ENCODE assay signal across 8 cellular contexts in genomic region chr16:2213817-2214720, GRCh38. TPM values are rescaled to one million over a fixed set of nuclear protein-coding genes. Genes with fewer than 3 reads are reported as not detected.
DNase-seq lines count a peak whose midpoint lies in the region; ATAC-seq, FAIRE-seq and TF ChIP-seq lines count a peak whose summit lies in the region.

No MANE protein-coding gene starts in this region.

- H2BK5ac ChIP-seq in H1 (ENCODE audit: low read depth, low read length) = peak overlapping the region; percentile 71

- no peak overlapping the region for H3K4ac ChIP-seq in H1 (replicated peaks; ENCODE audit: insufficient read length, low read depth, low read length)

- H3K36me3 Mint-ChIP-seq in CD4-positive, alpha-beta T cell (ENCODE audit: low read depth) = peaks cover 3% of the 10 kb centered on the region

- WGBS in H1 (ENCODE audit: extremely low coverage in 1 of 2, insufficient coverage in 1 of 2, insufficient read length in 1 of 2, insufficient replicate concordance in 2 of 2, low coverage in 1 of 2, low lambda C conversion rate in 2 of 2, missing lambda C conversion rate in 1 of 2), 2 experiments = 3% methylated on average over 66 of the region's 99 CpGs; no CpG with 5 or more reads in 1 of the 2 experiments

- no peaks in the 10 kb centered on the region for H3K27me3 Mint-ChIP-seq in CD4-positive, alpha-beta T cell

- peaks cover 4% of the 10 kb centered on the region for H3K79me1 ChIP-seq in H1 (ENCODE audit: low read depth, low read length)

- H2BK12ac ChIP-seq in H1 (ENCODE audit: low read depth, low read length) = no peak overlapping the region

- DNase-seq in CD4-positive, alpha-beta T cell = no peak
- DNase-seq in H1 (ENCODE audit: low read depth in 1 of 2, low spot score in 2 of 2) = no peak
- DNase-seq in NCI-H1105 (lab: John Stamatoyannopoulos, UW) = no peak
- DNase-seq in activated CD4-positive, CD25-positive, alpha-beta regulatory T cell (lab: John Stamatoyannopoulos, UW) = no peak
- DNase-seq in HuH-7.5 (ENCODE audit: low spot score) = no peak

- peaks cover 11% of the 10 kb centered on the region for H3K4me1 Mint-ChIP-seq in CD4-positive, alpha-beta T cell (ENCODE audit: low read depth)

- TF ChIP-seq POLR2A in H1 (IDR thresholded peaks at IDR 0.05; ENCODE audit: control extremely low read depth in 1 of 2, low read depth in 2 of 2, low read length in 2 of 2) = no peak; a peak in 1 of 3 replicates

- no peaks in the 10 kb centered on the region for H3K9me3 Mint-ChIP-seq in CD4-positive, alpha-beta T cell

- H3K79me2 ChIP-seq in OCI-LY3 (ENCODE audit: low read length) = peaks cover 20% of the 10 kb centered on the region
- H3K79me2 ChIP-seq in H1 (ENCODE audit: control insufficient read depth in 1 of 2, insufficient read depth in 2 of 2, low read length in 2 of 2) = peaks cover 3 to 18% of the 10 kb centered on the region in 2 experiments; a peak in 3 of 4 replicates

- no peak overlapping the region for H2BK15ac ChIP-seq in H1 (ENCODE audit: low read length)

- peak overlapping the region; percentile 15 for H4K91ac ChIP-seq in H1 (replicated peaks; ENCODE audit: insufficient read length, low read length)

- H3K4me1 ChIP-seq in OCI-LY3 (ENCODE audit: low read length) = peaks cover 12% of the 10 kb centered on the region
- H3K4me1 ChIP-seq in H1 (replicated peaks in 1 of 4; ENCODE audit: control insufficient read depth in 3 of 4, insufficient read depth in 4 of 4, low read length in 3 of 4) = peaks cover 0 to 17% (median 5%) of the 10 kb centered on the region in 4 experiments; a peak in 5 of 7 replicates
- peaks cover 40 to 41% of the 10 kb centered on the region in 2 experiments for H3K4me1 ChIP-seq in neutrophil (ENCODE audit: control insufficient read depth in 1 of 2, insufficient read depth in 1 of 2, low read depth in 1 of 2, low read length in 1 of 2)

- H4K5ac ChIP-seq in H1 (ENCODE audit: insufficient read length, low read depth, low read length) = no peak overlapping the region

- H3K9ac ChIP-seq in OCI-LY3 (ENCODE audit: low read length) = peak overlapping the region; percentile 81
- H3K9ac ChIP-seq in H1 (replicated peaks in 1 of 4; ENCODE audit: extremely low read depth in 1 of 4, low read depth in 3 of 4, low read length in 3 of 4) = peak overlapping the region; percentile 56 to 97 (median 90)

- H4K20me1 ChIP-seq in OCI-LY3 (ENCODE audit: insufficient read depth, low read length) (peaks cover 7% of the 10 kb centered on the region), H1 (replicated peaks in 1 of 2; ENCODE audit: control insufficient read depth in 1 of 2, insufficient read depth in 2 of 2, low read length in 2 of 2) (peaks cover 8 to 37% of the 10 kb centered on the region in 2 experiments)

- no peak for ATAC-seq in CD4-positive, alpha-beta T cell (ENCODE audit: poor library complexity)
- peak; percentile 3 for ATAC-seq in GM21529 (IDR thresholded peaks at IDR 0.05; ENCODE audit: unreplicated experiment)

- POLR2A ChIA-PET in CD4-positive, alpha-beta T cell (lab: Charles Lee) = interaction anchor here (0.6 to 2.5 kb wide), 19 partner anchors 9 to 668 kb away, joined by 3 to 47 read pairs (median 4); partner anchors contain the start of genes AMDHD2, ATP6V0C, DNASE1L2 and E4F1
- POLR2A ChIA-PET in H1 (lab: Charles Lee; ENCODE audit: partially characterized antibody) = interaction anchor here (0.6 to 15.1 kb wide), 24 partner anchors 8 to 319 kb away, joined by 3 to 156 read pairs (median 4); partner anchors contain the start of genes DNASE1L2, E4F1, ECI1 and TRAF7

- H2BK120ac ChIP-seq in H1 (replicated peaks; ENCODE audit: low read depth, low read length) = no peak overlapping the region

- H3K18ac ChIP-seq in H1 (ENCODE audit: extremely low read depth, low read length) = no peak overlapping the region; the same call in 1 of the 2 replicates

- peak overlapping the region; percentile 89; the same call in 1 of the 2 replicates for H4K8ac ChIP-seq in H1 (ENCODE audit: extremely low read depth, insufficient read depth, low read length)

- H2AK5ac ChIP-seq in H1 (ENCODE audit: low read depth, low read length) = no peak overlapping the region

- H3K4me3 ChIP-seq in OCI-LY3 (ENCODE audit: low read length) (peak overlapping the region; percentile 98), H1 (ENCODE audit: extremely low read depth in 1 of 4, insufficient read depth in 2 of 4, low read depth in 3 of 4, low read length in 4 of 4) (peak overlapping the region; percentile 74 to 92 (median 78)), neutrophil (ENCODE audit: low read depth in 1 of 2, low read length in 1 of 2) (peak overlapping the region; percentile 67 to 92)

- no peak overlapping the region for H2AFZ ChIP-seq in OCI-LY3 (ENCODE audit: low read depth, low read length)
- no peak overlapping the region for H2AFZ ChIP-seq in H1 (ENCODE audit: low read length)

- no peak overlapping the region for H3K14ac ChIP-seq in H1 (ENCODE audit: insufficient read length)

- no peaks in the 10 kb centered on the region for H3K27me3 ChIP-seq in CD4-positive, alpha-beta T cell (ENCODE audit: control insufficient read depth, insufficient read depth, low read length)
- H3K27me3 ChIP-seq in OCI-LY3 (ENCODE audit: low read depth, low read length) = no peaks in the 10 kb centered on the region
- H3K27me3 ChIP-seq in H1 (replicated peaks in 1 of 4; ENCODE audit: control insufficient read depth in 3 of 4, extremely low read depth in 1 of 4, insufficient read depth in 3 of 4, low read length in 3 of 4) = no peaks in the 10 kb centered on the region
- no peaks in the 10 kb centered on the region for H3K27me3 ChIP-seq in neutrophil

- FAIRE-seq in H1 (lab: Jason Lieb, UNC) = no peak

- peak overlapping the region; percentile 88 for H3K4me2 ChIP-seq in OCI-LY3 (ENCODE audit: low read length)
- peak overlapping the region; percentile 80 to 84 for H3K4me2 ChIP-seq in H1 (ENCODE audit: insufficient read depth in 1 of 2, low read depth in 2 of 2, low read length in 2 of 2)

- H3K27ac ChIP-seq in CD4-positive, alpha-beta T cell (ENCODE audit: low read depth, low read length) = peak overlapping the region; percentile 21
- H3K27ac ChIP-seq in OCI-LY3 (ENCODE audit: low read length) (no peak overlapping the region), H1 (ENCODE audit: low read depth, low read length) (peak overlapping the region; percentile 78; the same call in 1 of the 2 replicates), neutrophil (peak overlapping the region; percentile 82)

- H3K23ac ChIP-seq in H1 (ENCODE audit: insufficient read length) = no peak overlapping the region

- no peak for TF ChIP-seq RAD21 in H1 (IDR thresholded peaks at IDR 0.05 in 1 of 2, conservative IDR thresholded peaks at IDR 0.05 in 1 of 2; ENCODE audit: low read depth in 2 of 2, low read length in 2 of 2)

- no peak for TF ChIP-seq EP300 in H1 (IDR thresholded peaks at IDR 0.05; ENCODE audit: borderline replicate concordance in 1 of 2, low read depth in 2 of 2, low read length in 2 of 2)

- CTCF ChIA-PET in CD4-positive, alpha-beta T cell (lab: Charles Lee) = interaction anchor here (0.7 to 1.4 kb wide), 2 partner anchors 37 to 74 kb away, joined by 4 to 5 read pairs; partner anchors contain the start of gene ECI1
- CTCF ChIA-PET in H1 (lab: Charles Lee; ENCODE audit: partially characterized antibody) = interaction anchor here (0.6 to 1.0 kb wide), 2 partner anchors 15 to 36 kb away, joined by 3 read pairs; no protein-coding TSS in a partner anchor

- TF ChIP-seq CTCF in CD4-positive, alpha-beta T cell (IDR thresholded peaks at IDR 0.05) = no peak
- TF ChIP-seq CTCF in OCI-LY3 (IDR thresholded peaks at IDR 0.05; ENCODE audit: low read depth, low read length) = no peak
- no peak for TF ChIP-seq CTCF in H1 (IDR thresholded peaks at IDR 0.05; ENCODE audit: control extremely low read depth in 1 of 3, insufficient read depth in 1 of 3, low read depth in 1 of 3, low read length in 3 of 3)
- no peak for TF ChIP-seq CTCF in neutrophil (IDR thresholded peaks at IDR 0.05)

- no peaks in the 10 kb centered on the region for H3K9me3 ChIP-seq in CD4-positive, alpha-beta T cell (ENCODE audit: control insufficient read depth, low read length)
- H3K9me3 ChIP-seq in OCI-LY3 (ENCODE audit: insufficient read depth, low read length) (no peaks in the 10 kb centered on the region), H1 (ENCODE audit: insufficient read depth in 2 of 2, low read depth in 1 of 2, low read length in 1 of 2) (no peaks in the 10 kb centered on the region), neutrophil (no peaks in the 10 kb centered on the region)

- peaks cover 13% of the 10 kb centered on the region for H3K36me3 ChIP-seq in OCI-LY3 (replicated peaks; ENCODE audit: low read depth, low read length)
- peaks cover 4 to 19% (median 9%) of the 10 kb centered on the region in 4 experiments; a peak in 6 of 8 replicates for H3K36me3 ChIP-seq in H1 (ENCODE audit: control insufficient read depth in 2 of 4, insufficient read depth in 4 of 4, low read length in 3 of 4)
- H3K36me3 ChIP-seq in neutrophil = peaks cover 13% of the 10 kb centered on the region

- H3K23me2 ChIP-seq in H1 (ENCODE audit: low read depth, low read length) = peaks cover 9% of the 10 kb centered on the region

- peak overlapping the region; percentile 59 for H3K56ac ChIP-seq in H1 (replicated peaks; ENCODE audit: insufficient read length, low read depth, low read length)

- intact Hi-C loops in CD4-positive, alpha-beta T cell (cut with DNase I, micrococcal nuclease) = loop anchor here in 1 of 2 experiments (1.0 to 10.0 kb wide), 2 partner anchors 8 to 799 kb away; partner anchors contain the start of gene UNKL

- peak overlapping the region; percentile 85 for H3K4me3 Mint-ChIP-seq in CD4-positive, alpha-beta T cell

- no peak overlapping the region for H2BK20ac ChIP-seq in H1 (ENCODE audit: low read length)

- H3K27ac Mint-ChIP-seq in CD4-positive, alpha-beta T cell = peak overlapping the region; percentile 66

RNA-seq across cellular contexts. Expression of gene PGP, which starts 0.6 kb away (rescaled TPM):
- 1 to 10 TPM; 8.1 to 8.5 TPM for total RNA-seq in CD4-positive, alpha-beta T cell
- total RNA-seq in H1 (2021; fragmentation: NEBNext Ultra II Directional; extraction: Animal tissue kit (Norgen Biotek cat#: 25700)) = 30.9 and 32.6 TPM in 2 replicates
- 55.9 and 63.9 TPM in 2 replicates for polyA plus RNA-seq in H1 (2011; rRNA removed)
- polyA plus RNA-seq in H1 (2011; cell fraction: cytosol; rRNA removed) = 44.0 TPM
- 81.1 TPM for polyA plus RNA-seq in H1 (2011; cell fraction: nucleus; rRNA removed)
- polyA plus RNA-seq in H1 (2012, experiment 1 of 2) = 20.8 to 40.2 TPM (median 35.0 TPM) in 4 replicates
- polyA plus RNA-seq in H1 (2012, experiment 2 of 2) = 26.7 TPM
- 54.8 TPM for polyA plus RNA-seq in H1 (2013, experiment 1 of 2)
- polyA plus RNA-seq in H1 (2013, experiment 2 of 2) = 48.7 TPM
- 9.5 and 10.9 TPM in 2 replicates for polyA minus RNA-seq in H1 (2011; rRNA and poly(A)+ RNA removed)
- 18.8 TPM for polyA minus RNA-seq in H1 (2011; cell fraction: cytosol; rRNA and poly(A)+ RNA removed)
- polyA minus RNA-seq in H1 (2011; cell fraction: nucleus; rRNA and poly(A)+ RNA removed) = 28.7 TPM

RNA-seq across cellular contexts. Expression of gene BRICD5, which starts 3.4 kb away (rescaled TPM):
- 1 to 10 TPM; 4.2 to 5.0 TPM for total RNA-seq in CD4-positive, alpha-beta T cell
- total RNA-seq in H1 (2021; fragmentation: NEBNext Ultra II Directional; extraction: Animal tissue kit (Norgen Biotek cat#: 25700)) = 6.1 and 8.5 TPM in 2 replicates
- polyA plus RNA-seq in H1 (2011; rRNA removed) = 8.6 and 14.2 TPM in 2 replicates
- 9.8 TPM for polyA plus RNA-seq in H1 (2011; cell fraction: cytosol; rRNA removed)
- 97.1 TPM for polyA plus RNA-seq in H1 (2011; cell fraction: nucleus; rRNA removed)
- polyA plus RNA-seq in H1 (2012, experiment 1 of 2) = 6.1 to 13.0 TPM (median 8.1 TPM) in 4 replicates
- polyA plus RNA-seq in H1 (2012, experiment 2 of 2) = 12.6 TPM
- 4.7 TPM for polyA plus RNA-seq in H1 (2013, experiment 1 of 2)
- polyA plus RNA-seq in H1 (2013, experiment 2 of 2) = 3.5 TPM
- 1.00 and 1.0 TPM in 2 replicates for polyA minus RNA-seq in H1 (2011; rRNA and poly(A)+ RNA removed)
- polyA minus RNA-seq in H1 (2011; cell fraction: cytosol; rRNA and poly(A)+ RNA removed) = 3.2 TPM
- polyA minus RNA-seq in H1 (2011; cell fraction: nucleus; rRNA and poly(A)+ RNA removed) = 9.2 TPM

RNA-seq across cellular contexts. Expression of gene MLST8, which starts 8.8 kb away (rescaled TPM):
- total RNA-seq in CD4-positive, alpha-beta T cell = 10 to 100 TPM; 22.9 to 26.4 TPM
- 67.6 and 69.6 TPM in 2 replicates for total RNA-seq in H1 (2021; fragmentation: NEBNext Ultra II Directional; extraction: Animal tissue kit (Norgen Biotek cat#: 25700))
- polyA plus RNA-seq in H1 (2011; rRNA removed) = 321 and 440 TPM in 2 replicates
- 218 TPM for polyA plus RNA-seq in H1 (2011; cell fraction: cytosol; rRNA removed)
- polyA plus RNA-seq in H1 (2011; cell fraction: nucleus; rRNA removed) = 354 TPM
- 47.7 to 104 TPM (median 94.8 TPM) in 4 replicates for polyA plus RNA-seq in H1 (2012, experiment 1 of 2)
- 87.2 TPM for polyA plus RNA-seq in H1 (2012, experiment 2 of 2)
- 57.1 TPM for polyA plus RNA-seq in H1 (2013, experiment 1 of 2)
- 56.1 TPM for polyA plus RNA-seq in H1 (2013, experiment 2 of 2)
- 88.3 and 98.1 TPM in 2 replicates for polyA minus RNA-seq in H1 (2011; rRNA and poly(A)+ RNA removed)
- 67.9 TPM for polyA minus RNA-seq in H1 (2011; cell fraction: cytosol; rRNA and poly(A)+ RNA removed)
- 111 TPM for polyA minus RNA-seq in H1 (2011; cell fraction: nucleus; rRNA and poly(A)+ RNA removed)

RNA-seq across cellular contexts. Expression of gene E4F1, which starts 9.3 kb away (rescaled TPM):
- 10 to 100 TPM; 31.8 to 33.8 TPM for total RNA-seq in CD4-positive, alpha-beta T cell
- 21.9 and 22.2 TPM in 2 replicates for total RNA-seq in H1 (2021; fragmentation: NEBNext Ultra II Directional; extraction: Animal tissue kit (Norgen Biotek cat#: 25700))
- 27.0 and 34.2 TPM in 2 replicates for polyA plus RNA-seq in H1 (2011; rRNA removed)
- 31.8 TPM for polyA plus RNA-seq in H1 (2011; cell fraction: cytosol; rRNA removed)
- 122 TPM for polyA plus RNA-seq in H1 (2011; cell fraction: nucleus; rRNA removed)
- 10.7 to 22.9 TPM (median 21.9 TPM) in 4 replicates for polyA plus RNA-seq in H1 (2012, experiment 1 of 2)
- 12.4 TPM for polyA plus RNA-seq in H1 (2012, experiment 2 of 2)
- 15.0 TPM for polyA plus RNA-seq in H1 (2013, experiment 1 of 2)
- polyA plus RNA-seq in H1 (2013, experiment 2 of 2) = 11.6 TPM
- polyA minus RNA-seq in H1 (2011; rRNA and poly(A)+ RNA removed) = 7.6 and 10.1 TPM in 2 replicates
- 18.4 TPM for polyA minus RNA-seq in H1 (2011; cell fraction: cytosol; rRNA and poly(A)+ RNA removed)
- polyA minus RNA-seq in H1 (2011; cell fraction: nucleus; rRNA and poly(A)+ RNA removed) = 24.6 TPM

RNA-seq across cellular contexts. Expression of gene CASKIN1, which starts 17.7 kb away (rescaled TPM):
- under 1 TPM in 1 of 2 experiments, not detected in 1; 0.06 TPM for total RNA-seq in CD4-positive, alpha-beta T cell
- 6.4 and 6.5 TPM in 2 replicates for total RNA-seq in H1 (2021; fragmentation: NEBNext Ultra II Directional; extraction: Animal tissue kit (Norgen Biotek cat#: 25700))
- 1.2 and 2.7 TPM in 2 replicates for polyA plus RNA-seq in H1 (2011; rRNA removed)
- 2.0 TPM for polyA plus RNA-seq in H1 (2011; cell fraction: cytosol; rRNA removed)
- 9.8 TPM for polyA plus RNA-seq in H1 (2011; cell fraction: nucleus; rRNA removed)
- 2.7 to 3.7 TPM (median 3.2 TPM) in 4 replicates for polyA plus RNA-seq in H1 (2012, experiment 1 of 2)
- 2.8 TPM for polyA plus RNA-seq in H1 (2012, experiment 2 of 2)
- polyA plus RNA-seq in H1 (2013, experiment 1 of 2) = 2.0 TPM
- polyA plus RNA-seq in H1 (2013, experiment 2 of 2) = 1.9 TPM
- 0.93 and 1.9 TPM in 2 replicates for polyA minus RNA-seq in H1 (2011; rRNA and poly(A)+ RNA removed)
- polyA minus RNA-seq in H1 (2011; cell fraction: cytosol; rRNA and poly(A)+ RNA removed) = 4.5 TPM
- polyA minus RNA-seq in H1 (2011; cell fraction: nucleus; rRNA and poly(A)+ RNA removed) = 4.4 TPM
